13 cellular contexts compared by ENCODE assay signal in genomic region chr20:61500791-61501321, GRCh38.
DNase-seq lines count a peak whose midpoint lies in the region; ATAC-seq and TF ChIP-seq lines count a peak whose summit lies in the region.
"Had no signal": no experiment of that assay in that cellular context is flagged by ENCODE, and none has a peak within 500 bp of the region (broad histone marks: within the 10 kb centered on the region; RNA-seq: fewer than 3 reads in every experiment).

No MANE protein-coding gene starts in this region.

- H3K4me1 Mint-ChIP-seq in activated naive CD4-positive, alpha-beta T cell treated with anti-CD3 and anti-CD28 coated beads for 36 hours (ENCODE audit: low read depth): peaks cover 15% of the 10 kb centered on the region
- peaks cover 14% of the 10 kb centered on the region for H3K4me1 Mint-ChIP-seq in chondrocyte (ENCODE audit: low read depth)
- no peaks in the 10 kb centered on the region for H3K4me1 Mint-ChIP-seq in stimulated activated memory B cell treated with anti-CD40 and anti-IgM and Interleukin-4, amounts not matched to agents 10 μg/mL and 1 μg/mL and 100 μg/mL, for 72 hours

- DNase-seq in activated naive CD4-positive, alpha-beta T cell treated with anti-CD3 and anti-CD28 coated beads for 36 hours: peak; percentile 45
- DNase-seq in activated naive CD4-positive, alpha-beta T cell treated with anti-CD3 and anti-CD28 coated beads, Interleukin-2, amount 50 U/mL, for 72 hours (ENCODE audit: low spot score in 2 of 2): no peak
- peak; percentile 63 for DNase-seq in NCI-H226
- DNase-seq in chondrocyte (ENCODE audit: low spot score): no peak
- peak; percentile 2 to 10 for DNase-seq in trophoblast cell
- DNase-seq in NCI-H1694 treated with DMSO at 0.1 percent for 48 hours (lab: John Stamatoyannopoulos, UW): no peak
- DNase-seq: GF-D8, kidney, NCI-H510A treated with DMSO at 0.1 percent for 48 hours, Right ventricle myocardium superior had no signal

- H4K12ac ChIP-seq in trophoblast cell (ENCODE audit: low read depth, low read length): no peak overlapping the region

- no peak overlapping the region for H3K23ac ChIP-seq in trophoblast cell (ENCODE audit: low read length)

- H3K4me3 Mint-ChIP-seq in activated naive CD4-positive, alpha-beta T cell treated with anti-CD3 and anti-CD28 coated beads for 36 hours: peak overlapping the region; percentile 12
- no peak overlapping the region for H3K4me3 Mint-ChIP-seq in chondrocyte (ENCODE audit: unreplicated experiment)
- H3K4me3 Mint-ChIP-seq in stimulated activated memory B cell treated with anti-CD40 and anti-IgM and Interleukin-4, amounts not matched to agents 10 μg/mL and 1 μg/mL and 100 μg/mL, for 72 hours: no peak overlapping the region

- no peaks in the 10 kb centered on the region for H3K27me3 Mint-ChIP-seq in activated naive CD4-positive, alpha-beta T cell treated with anti-CD3 and anti-CD28 coated beads for 36 hours (ENCODE audit: low read depth)
- peaks cover 8% of the 10 kb centered on the region for H3K27me3 Mint-ChIP-seq in chondrocyte (ENCODE audit: low read depth)
- H3K27me3 Mint-ChIP-seq in stimulated activated memory B cell treated with anti-CD40 and anti-IgM and Interleukin-4, amounts not matched to agents 10 μg/mL and 1 μg/mL and 100 μg/mL, for 72 hours: no peaks in the 10 kb centered on the region

- no peak overlapping the region for H3K4me3 ChIP-seq in trophoblast cell (ENCODE audit: low read depth, low read length)

- H3K79me1 ChIP-seq in trophoblast cell (ENCODE audit: low read length): peaks cover 21% of the 10 kb centered on the region

- H3K27me3 ChIP-seq in trophoblast cell (ENCODE audit: insufficient read depth, low read length): no peaks in the 10 kb centered on the region

- no CpG with 5 or more reads among the region's 11 CpGs for WGBS in trophoblast cell (ENCODE audit: extremely low coverage, insufficient coverage, insufficient read length)

- no peaks in the 10 kb centered on the region for H3K36me3 Mint-ChIP-seq in activated naive CD4-positive, alpha-beta T cell treated with anti-CD3 and anti-CD28 coated beads for 36 hours (ENCODE audit: low read depth)
- H3K36me3 Mint-ChIP-seq in activated naive CD4-positive, alpha-beta T cell treated with anti-CD3 and anti-CD28 coated beads, Interleukin-2, amount 50 U/mL, for 72 hours: no peaks in the 10 kb centered on the region
- no peaks in the 10 kb centered on the region for H3K36me3 Mint-ChIP-seq in chondrocyte (ENCODE audit: low read depth)
- H3K36me3 Mint-ChIP-seq in stimulated activated memory B cell treated with anti-CD40 and anti-IgM and Interleukin-4, amounts not matched to agents 10 μg/mL and 1 μg/mL and 100 μg/mL, for 72 hours: no peaks in the 10 kb centered on the region

- intact Hi-C loops in activated naive CD4-positive, alpha-beta T cell treated with anti-CD3 and anti-CD28 coated beads for 36 hours (cut with micrococcal nuclease): no loop called here

- H4K8ac ChIP-seq in trophoblast cell (ENCODE audit: low read depth, low read length): no peak overlapping the region

- H2BK12ac ChIP-seq in trophoblast cell (ENCODE audit: low read length): no peak overlapping the region

- no peaks in the 10 kb centered on the region for H3K36me3 ChIP-seq in trophoblast cell (ENCODE audit: control insufficient read depth in 1 of 2, insufficient read depth in 2 of 2, low read length in 2 of 2)

- H2AFZ ChIP-seq in trophoblast cell (ENCODE audit: insufficient read depth, low read length, poor library complexity): no peak overlapping the region

- H3K79me2 ChIP-seq in trophoblast cell (ENCODE audit: control insufficient read depth, insufficient read depth, low read length, poor library complexity): no peaks in the 10 kb centered on the region

- no peak overlapping the region for H2BK5ac ChIP-seq in trophoblast cell (ENCODE audit: low read depth, low read length, poor library complexity)

- H2AK5ac ChIP-seq in trophoblast cell (ENCODE audit: low read length): no peak overlapping the region

- no peaks in the 10 kb centered on the region for H3K9me3 Mint-ChIP-seq in activated naive CD4-positive, alpha-beta T cell treated with anti-CD3 and anti-CD28 coated beads for 36 hours
- no peaks in the 10 kb centered on the region for H3K9me3 Mint-ChIP-seq in activated naive CD4-positive, alpha-beta T cell treated with anti-CD3 and anti-CD28 coated beads, Interleukin-2, amount 50 U/mL, for 72 hours
- no peaks in the 10 kb centered on the region for H3K9me3 Mint-ChIP-seq in chondrocyte (ENCODE audit: low read depth)
- H3K9me3 Mint-ChIP-seq in stimulated activated memory B cell treated with anti-CD40 and anti-IgM and Interleukin-4, amounts not matched to agents 10 μg/mL and 1 μg/mL and 100 μg/mL, for 72 hours: no peaks in the 10 kb centered on the region

- peak overlapping the region; percentile 54 for H3K4me2 ChIP-seq in trophoblast cell (ENCODE audit: low read length)

- no peak overlapping the region for H3K4ac ChIP-seq in trophoblast cell (ENCODE audit: low read depth, low read length)

- CTCF ChIA-PET in activated naive CD4-positive, alpha-beta T cell treated with anti-CD3 and anti-CD28 coated beads for 36 hours (lab: Charles Lee): no interaction called here

- H3K9me3 ChIP-seq in trophoblast cell (ENCODE audit: insufficient read depth, low read depth, low read length): peaks cover 1% of the 10 kb centered on the region

- no peak overlapping the region for H3K9ac ChIP-seq in trophoblast cell (ENCODE audit: low read length)

- H3K27ac Mint-ChIP-seq in activated naive CD4-positive, alpha-beta T cell treated with anti-CD3 and anti-CD28 coated beads for 36 hours: peak overlapping the region; percentile 70
- no peak overlapping the region for H3K27ac Mint-ChIP-seq in activated naive CD4-positive, alpha-beta T cell treated with anti-CD3 and anti-CD28 coated beads, Interleukin-2, amount 50 U/mL, for 72 hours
- peak overlapping the region; percentile 60 for H3K27ac Mint-ChIP-seq in chondrocyte (ENCODE audit: unreplicated experiment)
- H3K27ac Mint-ChIP-seq in stimulated activated memory B cell treated with anti-CD40 and anti-IgM and Interleukin-4, amounts not matched to agents 10 μg/mL and 1 μg/mL and 100 μg/mL, for 72 hours: no peak overlapping the region

- H4K91ac ChIP-seq in trophoblast cell (ENCODE audit: low read depth, low read length): no peak overlapping the region

- H3K14ac ChIP-seq in trophoblast cell (ENCODE audit: low read length): no peak overlapping the region

- H3K27ac ChIP-seq in trophoblast cell (ENCODE audit: low read depth, low read length): peak overlapping the region; percentile 88
- H3K27ac ChIP-seq: VCaP had no signal

- TF ChIP-seq CTCF in chondrocyte (IDR thresholded peaks at IDR 0.05): no peak

- peak overlapping the region; percentile 39 for H2BK120ac ChIP-seq in trophoblast cell (ENCODE audit: insufficient read depth, low read length, poor library complexity)

- ATAC-seq in activated naive CD4-positive, alpha-beta T cell treated with anti-CD3 and anti-CD28 coated beads, Interleukin-2, amount 50 U/mL, for 72 hours: no peak
- ATAC-seq in stimulated activated memory B cell treated with anti-CD40 and anti-IgM and Interleukin-4, amounts not matched to agents 10 μg/mL and 1 μg/mL and 100 μg/mL, for 72 hours: no peak
- ATAC-seq in GM19023 (IDR thresholded peaks at IDR 0.05; ENCODE audit: unreplicated experiment): no peak

- H3K4me1 ChIP-seq in trophoblast cell (ENCODE audit: control insufficient read depth in 1 of 2, insufficient read depth in 2 of 2, low read length in 2 of 2): peaks cover 24 to 27% of the 10 kb centered on the region in 2 experiments

- H3K18ac ChIP-seq in trophoblast cell (ENCODE audit: low read length): no peak overlapping the region

Comparison
In these comparisons a context has a peak if more than half of its experiments do, and no peak if none do; other contexts are left out.
1. DNase-seq: peak in activated naive CD4-positive, alpha-beta T cell treated with anti-CD3 and anti-CD28 coated beads for 36 hours (single experiment), NCI-H226 (single experiment) and trophoblast cell (2 of 2); none in activated naive CD4-positive, alpha-beta T cell treated with anti-CD3 and anti-CD28 coated beads, Interleukin-2, amount 50 U/mL, for 72 hours (0 of 2), chondrocyte (single experiment) and NCI-H1694 treated with DMSO at 0.1 percent for 48 hours (single experiment).
2. H3K27ac Mint-ChIP-seq: peak in activated naive CD4-positive, alpha-beta T cell treated with anti-CD3 and anti-CD28 coated beads for 36 hours (single experiment) and chondrocyte (single experiment); none in activated naive CD4-positive, alpha-beta T cell treated with anti-CD3 and anti-CD28 coated beads, Interleukin-2, amount 50 U/mL, for 72 hours (0 of 2) and stimulated activated memory B cell treated with anti-CD40 and anti-IgM and Interleukin-4, amounts not matched to agents 10 μg/mL and 1 μg/mL and 100 μg/mL, for 72 hours (single experiment).